In the genomic region with DNA sequence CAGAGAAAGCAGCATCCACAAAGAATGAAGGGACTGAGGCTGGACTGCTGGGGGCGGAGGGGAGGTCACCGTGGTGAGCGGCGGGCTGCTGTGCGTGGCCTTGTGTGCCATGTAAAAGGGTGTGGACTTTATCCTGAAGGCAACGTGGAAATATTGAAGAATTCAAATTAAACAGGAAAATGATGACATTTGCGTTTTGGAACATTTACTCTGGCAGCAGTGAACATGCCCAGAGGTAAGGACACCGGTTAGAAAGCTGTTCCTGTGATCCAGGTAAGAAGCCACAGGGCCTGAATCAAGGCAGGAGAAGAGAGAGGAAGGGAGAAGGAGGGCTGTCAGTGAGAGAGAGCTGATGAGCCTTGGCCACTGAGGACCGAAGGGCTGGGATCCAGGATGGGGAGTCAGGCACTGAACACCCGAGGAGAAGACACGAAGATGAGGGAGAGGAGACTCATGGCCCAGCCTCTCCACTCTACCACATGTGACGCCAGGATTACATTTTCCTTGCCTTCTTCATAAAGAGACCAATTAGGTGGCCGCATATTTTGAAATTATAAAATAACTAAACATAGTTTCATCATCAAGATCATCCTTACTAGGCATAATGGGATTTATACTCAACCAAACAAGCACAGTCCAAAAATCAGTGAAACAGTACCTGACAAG, we compare ENCODE assay signal across 8 cellular contexts. TPM values are rescaled to one million over a fixed set of nuclear protein-coding genes. Genes with fewer than 3 reads are reported as not detected.
DNase-seq lines count a peak whose midpoint lies in the region; ATAC-seq, FAIRE-seq and TF ChIP-seq lines count a peak whose summit lies in the region.

No MANE protein-coding gene starts in this region.

- H3K36me3 ChIP-seq in Loucy (ENCODE audit: insufficient read depth, low read length) = peaks cover 66% of the 10 kb centered on the region
- H3K36me3 ChIP-seq in endothelial cell of umbilical vein (ENCODE audit: control insufficient read depth in 2 of 2, extremely low read depth in 1 of 2, insufficient read depth in 2 of 2, low read length in 2 of 2) = peaks cover 13 to 15% of the 10 kb centered on the region in 2 experiments
- H3K36me3 ChIP-seq in neuronal stem cell (replicated peaks in 1 of 2; ENCODE audit: control insufficient read depth in 2 of 2, insufficient read depth in 2 of 2, low read length in 2 of 2) = peaks cover 4 to 34% of the 10 kb centered on the region in 2 donors

- no peak overlapping the region for H2BK15ac ChIP-seq in neuronal stem cell (ENCODE audit: low read length)

- H3F3A ChIP-seq in Loucy (ENCODE audit: low read depth) = no peaks in the 10 kb centered on the region

- TF ChIP-seq CTCF in A549 (IDR thresholded peaks at IDR 0.05) = no peak
- TF ChIP-seq CTCF in Loucy (conservative IDR thresholded peaks at IDR 0.05; ENCODE audit: low read length) = no peak
- TF ChIP-seq CTCF in endothelial cell of umbilical vein (IDR thresholded peaks at IDR 0.05; ENCODE audit: extremely low read depth in 1 of 2, insufficient read depth in 1 of 2, low read depth in 1 of 2, low read length in 2 of 2) = no peak

- WGBS in A549 (ENCODE audit: missing lambda C conversion rate) = 80% methylated on average over 10 of the region's 13 CpGs
- WGBS in neuronal stem cell (ENCODE audit: extremely low coverage in 2 of 2, insufficient read length in 2 of 2, insufficient replicate concordance in 1 of 2), 2 donors = no CpG with 5 or more reads among the region's 13 CpGs

- H3K4me1 Mint-ChIP-seq in T-cell = peaks cover 0 to 7% (median 2%) of the 10 kb centered on the region in 3 donors

- H3K79me2 ChIP-seq in Loucy (ENCODE audit: insufficient read depth, low read length) = peaks cover 73% of the 10 kb centered on the region
- peaks cover 44% of the 10 kb centered on the region for H3K79me2 ChIP-seq in endothelial cell of umbilical vein (ENCODE audit: control insufficient read depth, insufficient read depth, low read length)

- H3K4me3 Mint-ChIP-seq in T-cell = no peak overlapping the region

- peaks cover 9% of the 10 kb centered on the region for H4K20me1 ChIP-seq in Loucy (ENCODE audit: insufficient read depth, low read length, poor library complexity, severe bottlenecking)
- no peaks in the 10 kb centered on the region for H4K20me1 ChIP-seq in endothelial cell of umbilical vein (replicated peaks; ENCODE audit: control insufficient read depth, extremely low read depth, insufficient read depth, low read length)

- H3K9me3 Mint-ChIP-seq in T-cell = no peaks in the 10 kb centered on the region

- peak overlapping the region; percentile 26 for H2AK5ac ChIP-seq in neuronal stem cell (ENCODE audit: low read depth, low read length)

- H3K23ac ChIP-seq in neuronal stem cell (ENCODE audit: low read depth, low read length, poor library complexity) = peak overlapping the region; percentile 61

- DNase-seq in A549 (ENCODE audit: low read depth in 1 of 2, low spot score in 1 of 2) = no peak
- no peak for DNase-seq in endothelial cell of umbilical vein (ENCODE audit: low read depth, low spot score)
- no peak for DNase-seq in neuronal stem cell (ENCODE audit: low spot score)
- no peak for DNase-seq in NCI-H1930 (lab: John Stamatoyannopoulos, UW)
- DNase-seq in T-cell = no peak

- no peaks in the 10 kb centered on the region for H3K9me1 ChIP-seq in endothelial cell of umbilical vein (replicated peaks; ENCODE audit: control insufficient read depth, extremely low read depth, insufficient read depth, low read length)

- H3K9ac ChIP-seq in Loucy (ENCODE audit: low read depth, low read length, poor library complexity, severe bottlenecking) = peak overlapping the region; percentile 13
- peak overlapping the region; percentile 65 for H3K9ac ChIP-seq in endothelial cell of umbilical vein (replicated peaks; ENCODE audit: extremely low read depth, insufficient read depth, low read length)
- no peak overlapping the region for H3K9ac ChIP-seq in neuronal stem cell (ENCODE audit: low read depth, low read length, poor library complexity)

- intact Hi-C loops in endothelial cell of umbilical vein (cut with micrococcal nuclease) = loop anchor here (10.0 kb wide), 1 partner anchor 476 kb away; a partner anchor contains a TSS

- H3K4me2 ChIP-seq in A549 = peak overlapping the region; percentile 83
- H3K4me2 ChIP-seq in Loucy (ENCODE audit: low read depth, low read length, poor library complexity, severe bottlenecking) = peak overlapping the region; percentile 19
- H3K4me2 ChIP-seq in endothelial cell of umbilical vein (ENCODE audit: insufficient read depth, low read length) = peak overlapping the region; percentile 53
- H3K4me2 ChIP-seq in neuronal stem cell (ENCODE audit: insufficient read depth, low read length, poor library complexity, severe bottlenecking) = no peak overlapping the region

- TF ChIP-seq RAD21 in A549 (conservative IDR thresholded peaks at IDR 0.05 in 1 of 2, IDR thresholded peaks at IDR 0.05 in 1 of 2) = no peak

- H3K27me3 ChIP-seq in Loucy (ENCODE audit: insufficient read depth, low read length, poor library complexity, severe bottlenecking) (no peaks in the 10 kb centered on the region), endothelial cell of umbilical vein (ENCODE audit: control insufficient read depth in 2 of 2, insufficient read depth in 2 of 2, low read length in 2 of 2) (no peaks in the 10 kb centered on the region), neuronal stem cell (ENCODE audit: control insufficient read depth in 3 of 3, insufficient read depth in 3 of 3, low read depth in 1 of 3, low read length in 3 of 3) (no peaks in the 10 kb centered on the region)

- peak overlapping the region; percentile 17; the same call in 1 of the 3 replicates for H3K4me3 ChIP-seq in A549
- no peak overlapping the region for H3K4me3 ChIP-seq in Loucy (ENCODE audit: low read length, poor library complexity, severe bottlenecking)
- H3K4me3 ChIP-seq in endothelial cell of umbilical vein (replicated peaks in 1 of 3; ENCODE audit: insufficient read depth in 1 of 3, low read depth in 1 of 3, low read length in 3 of 3) = no peak overlapping the region
- no peak overlapping the region for H3K4me3 ChIP-seq in neuronal stem cell (ENCODE audit: low read length in 2 of 2)

- no peak overlapping the region for H2BK12ac ChIP-seq in neuronal stem cell (ENCODE audit: low read length)

- peak overlapping the region; percentile 94 to 96 for H3K27ac ChIP-seq in A549
- peak overlapping the region; percentile 97 for H3K27ac ChIP-seq in endothelial cell of umbilical vein (ENCODE audit: insufficient read depth, low read depth, low read length)
- no peak overlapping the region for H3K27ac ChIP-seq in neuronal stem cell (replicated peaks; ENCODE audit: low read length)

- H4K91ac ChIP-seq in neuronal stem cell (ENCODE audit: low read depth, low read length, poor library complexity) = no peak overlapping the region

- H3K18ac ChIP-seq in neuronal stem cell (ENCODE audit: low read length) = peak overlapping the region; percentile 83

- dilution Hi-C loops in endothelial cell of umbilical vein (cut with MboI; ENCODE audit: extremely low pct_ligation_motif_present, low sequenced_read_pairs) = no loop called here

- H2BK120ac ChIP-seq in neuronal stem cell (ENCODE audit: low read depth, low read length) = no peak overlapping the region

- H3K14ac ChIP-seq in neuronal stem cell (ENCODE audit: low read length) = peak overlapping the region; percentile 14

- H3K9me3 ChIP-seq in A549 (no peaks in the 10 kb centered on the region), Loucy (ENCODE audit: insufficient read depth, low read depth, low read length) (no peaks in the 10 kb centered on the region), endothelial cell of umbilical vein (replicated peaks; ENCODE audit: control insufficient read depth, insufficient read depth, low read length) (no peaks in the 10 kb centered on the region), neuronal stem cell (replicated peaks in 1 of 2; ENCODE audit: control insufficient read depth in 2 of 2, insufficient read depth in 1 of 2, low read depth in 1 of 2, low read length in 2 of 2) (no peaks in the 10 kb centered on the region)

- no peak for FAIRE-seq in A549 (lab: Jason Lieb, UNC)
- no peak for FAIRE-seq in endothelial cell of umbilical vein (lab: Jason Lieb, UNC)

- ATAC-seq in A549 (no peak), GM18498 (IDR thresholded peaks at IDR 0.05; ENCODE audit: unreplicated experiment) (no peak), HG02884 (IDR thresholded peaks at IDR 0.05; ENCODE audit: unreplicated experiment) (no peak), T-cell (replicated peaks in 1 of 4) (no peak)

- no peak overlapping the region for H4K8ac ChIP-seq in neuronal stem cell (ENCODE audit: low read depth, low read length)

- H3K4me1 ChIP-seq in A549 = peaks cover 73% of the 10 kb centered on the region
- H3K4me1 ChIP-seq in Loucy (ENCODE audit: insufficient read depth, low read length, poor library complexity, severe bottlenecking) = peaks cover 22% of the 10 kb centered on the region
- H3K4me1 ChIP-seq in endothelial cell of umbilical vein (ENCODE audit: control insufficient read depth, extremely low read depth, insufficient read depth, low read length) = peaks cover 69% of the 10 kb centered on the region
- peaks cover 14 to 27% of the 10 kb centered on the region in 2 donors for H3K4me1 ChIP-seq in neuronal stem cell (ENCODE audit: control insufficient read depth in 2 of 2, insufficient read depth in 1 of 2, low read depth in 1 of 2, low read length in 2 of 2)

- TF ChIP-seq EP300 in A549 (IDR thresholded peaks at IDR 0.05) = no peak

- no peak for TF ChIP-seq POLR2A in A549 (IDR thresholded peaks at IDR 0.05; ENCODE audit: low read length)
- TF ChIP-seq POLR2A in endothelial cell of umbilical vein (IDR thresholded peaks at IDR 0.05; ENCODE audit: low read depth, low read length) = no peak

- no peak overlapping the region for H3K27ac Mint-ChIP-seq in T-cell

- CTCF ChIA-PET in A549 (lab: Yijun Ruan, JAX) = no interaction called here
- CTCF ChIA-PET in endothelial cell of umbilical vein (lab: Charles Lee) = interaction anchor here (1.1 kb wide), 1 partner anchor 101 kb away, joined by 4 read pairs; no protein-coding TSS in a partner anchor
- CTCF ChIA-PET in T-cell (lab: Charles Lee) = interaction anchor here in 1 of 2 donors (0.5 kb wide), 1 partner anchor 111 kb away, joined by 7 read pairs; no protein-coding TSS in a partner anchor

- H2BK5ac ChIP-seq in neuronal stem cell (ENCODE audit: low read length) = no peak overlapping the region

- H3K27me3 Mint-ChIP-seq in T-cell = no peaks in the 10 kb centered on the region

- no TSS peak for BruUV-seq in endothelial cell of umbilical vein (replicated peaks; lab: Mats Ljungman, UMichigan)

- H3K9me2 ChIP-seq in Loucy (replicated peaks; ENCODE audit: low read depth, low read length) = no peaks in the 10 kb centered on the region

- peaks cover 2% of the 10 kb centered on the region for H3K79me1 ChIP-seq in neuronal stem cell (ENCODE audit: low read depth, low read length)

- no peak overlapping the region for H3K4ac ChIP-seq in neuronal stem cell (ENCODE audit: low read length)

- H2AFZ ChIP-seq in Loucy (ENCODE audit: low read length) = no peak overlapping the region
- H2AFZ ChIP-seq in endothelial cell of umbilical vein (ENCODE audit: low read depth, low read length) = no peak overlapping the region
- peak overlapping the region; percentile 79 for H2AFZ ChIP-seq in neuronal stem cell (ENCODE audit: low read length)

- POLR2A ChIA-PET in A549 (lab: Yijun Ruan, JAX) (interaction anchor here (1.0 to 1.3 kb wide), 2 partner anchors 14 to 58 kb away, joined by 5 to 6 read pairs; a partner anchor contains a TSS), endothelial cell of umbilical vein (lab: Charles Lee) (no interaction called here), T-cell (lab: Charles Lee) (no interaction called here)

- peaks cover 43% of the 10 kb centered on the region for H3K36me3 Mint-ChIP-seq in T-cell

RNA-seq across cellular contexts. Expression of a gene that starts 58.4 kb away (rescaled TPM):
- polyA plus RNA-seq in A549 (2011; rRNA removed) (25.4 and 25.6 TPM in 2 replicates), A549 (2017; fragmentation: RNase III; extraction: RNeasy Plus Mini Kit Qiagen cat#74134 plus additional on column Dnase treatment) (16.4 to 18.9 TPM (median 18.9 TPM) in 3 replicates), endothelial cell of umbilical vein (79.5 and 85.7 TPM in 2 replicates)
- polyA plus RNA-seq in A549 (2012; cell fraction: cytosol; rRNA removed) = 10.3 and 14.3 TPM in 2 replicates
- polyA plus RNA-seq in A549 (2012; cell fraction: nucleus; rRNA removed) = 12.4 and 19.0 TPM in 2 replicates
- polyA minus RNA-seq in A549 (2011; rRNA and poly(A)+ RNA removed) = 31.9 and 32.9 TPM in 2 replicates
- total RNA-seq in endothelial cell of umbilical vein (85.9 and 98.6 TPM in 2 replicates), T-cell (10 to 100 TPM in 1 of 5 donors, 1 to 10 TPM in 4; 8.8 to 12.1 (median 9.3) TPM)
- polyA plus RNA-seq in endothelial cell of umbilical vein (2011; cell fraction: cytosol; rRNA removed) = 79.3 and 81.1 TPM in 2 replicates
- 129 and 133 TPM in 2 replicates for polyA plus RNA-seq in endothelial cell of umbilical vein (2011; cell fraction: nucleus; rRNA removed)
- 35.6 and 64.2 TPM in 2 replicates for polyA plus RNA-seq in endothelial cell of umbilical vein (2012)
- polyA minus RNA-seq in endothelial cell of umbilical vein = 123 and 155 TPM in 2 replicates
- polyA minus RNA-seq in endothelial cell of umbilical vein (2011; cell fraction: cytosol; rRNA and poly(A)+ RNA removed) = 11.6 TPM
- polyA minus RNA-seq in endothelial cell of umbilical vein (2011; cell fraction: nucleus; rRNA and poly(A)+ RNA removed) = 51.9 and 71.3 TPM in 2 replicates
- polyA plus RNA-seq in neuronal stem cell (2013, experiment 1 of 2) = 13.2 TPM
- 14.0 TPM for polyA plus RNA-seq in neuronal stem cell (2013, experiment 2 of 2)
